Comparison of ENCODE assay signal across 21 cellular contexts in genomic region chrX:39212456-39212855, GRCh38.
DNase-seq lines count a peak whose midpoint lies in the region; ATAC-seq, FAIRE-seq and TF ChIP-seq lines count a peak whose summit lies in the region.
"Had no signal": no experiment of that assay in that cellular context is flagged by ENCODE, and none has a peak within 500 bp of the region (broad histone marks: within the 10 kb centered on the region; RNA-seq: fewer than 3 reads in every experiment).

No MANE protein-coding gene starts in this region.

- TF ChIP-seq RAD21 in HepG2 (CRISPR knock-in tag; IDR thresholded peaks at IDR 0.05) = no peak

- no peaks in the 10 kb centered on the region for H3K9me3 Mint-ChIP-seq in activated CD4-positive, alpha-beta memory T cell treated with anti-CD3 and anti-CD28 coated beads for 36 hours
- peaks cover 3% of the 10 kb centered on the region for H3K9me3 Mint-ChIP-seq in activated CD4-positive, alpha-beta memory T cell treated with anti-CD3 and anti-CD28 coated beads, Interleukin-2, amount 10 ng/mL, durations not matched to agents 7 days and 5 days
- peaks cover 2% of the 10 kb centered on the region for H3K9me3 Mint-ChIP-seq in neural progenitor cell
- H3K9me3 Mint-ChIP-seq: CD4-positive, alpha-beta T cell; natural killer cell had no signal

- no peak overlapping the region for H3K27ac ChIP-seq in HepG2 (ENCODE audit: extremely low read length, insufficient read depth, low read length)
- no peak overlapping the region for H3K27ac ChIP-seq in neural progenitor cell

- H3K27me3 ChIP-seq in HepG2 (ENCODE audit: control insufficient read depth in 1 of 2, insufficient read depth in 2 of 2, low read length in 2 of 2) = no peaks in the 10 kb centered on the region
- H3K27me3 ChIP-seq in neural progenitor cell = no peaks in the 10 kb centered on the region

- 0% methylated on average over 1 of the region's 2 CpGs for WGBS in HepG2 (ENCODE audit: low lambda C conversion rate)

- H3K9ac ChIP-seq in HepG2 (ENCODE audit: insufficient read depth, low read depth, low read length) = no peak overlapping the region
- no peak overlapping the region for H3K9ac ChIP-seq in neural progenitor cell

- intact Hi-C loops in activated CD4-positive, alpha-beta memory T cell treated with anti-CD3 and anti-CD28 coated beads for 36 hours (cut with micrococcal nuclease) = no loop called here
- intact Hi-C loops in HepG2 (cut with micrococcal nuclease; ENCODE audit: unreplicated experiment) = no loop called here

- no peak for ATAC-seq in HepG2
- no peak for ATAC-seq in GM18505 (IDR thresholded peaks at IDR 0.05; ENCODE audit: unreplicated experiment)
- ATAC-seq: natural killer cell had no signal

- no peaks in the 10 kb centered on the region for H3K79me2 ChIP-seq in HepG2 (ENCODE audit: insufficient read depth, low read length)
- no peaks in the 10 kb centered on the region for H3K79me2 ChIP-seq in neural progenitor cell (ENCODE audit: low read depth)

- POLR2A ChIA-PET in activated CD4-positive, alpha-beta memory T cell treated with anti-CD3 and anti-CD28 coated beads for 36 hours (lab: Charles Lee) = no interaction called here
- POLR2A ChIA-PET in activated CD4-positive, alpha-beta memory T cell treated with anti-CD3 and anti-CD28 coated beads, Interleukin-2, amount 10 ng/mL, durations not matched to agents 7 days and 5 days (lab: Charles Lee) = no interaction called here
- POLR2A ChIA-PET in HepG2 (lab: Yijun Ruan, JAX) = no interaction called here

- in situ Hi-C loops in HepG2 (cut with HindIII; ENCODE audit: extremely low pct_ligation_motif_present, low pct_unique_long_range_greater_than_20kb) = no loop called here

- peaks cover 12% of the 10 kb centered on the region for H3K4me1 Mint-ChIP-seq in activated CD4-positive, alpha-beta memory T cell treated with anti-CD3 and anti-CD28 coated beads for 36 hours (ENCODE audit: low read depth)
- H3K4me1 Mint-ChIP-seq in activated CD4-positive, alpha-beta memory T cell treated with anti-CD3 and anti-CD28 coated beads, Interleukin-2, amount 10 ng/mL, durations not matched to agents 7 days and 5 days = peaks cover 3% of the 10 kb centered on the region
- no peaks in the 10 kb centered on the region for H3K4me1 Mint-ChIP-seq in neural progenitor cell
- H3K4me1 Mint-ChIP-seq: memory B cell, natural killer cell had no signal

- H3K9me3 ChIP-seq in HepG2 (ENCODE audit: low read length) = no peaks in the 10 kb centered on the region
- H3K9me3 ChIP-seq in neural progenitor cell (ENCODE audit: low read depth) = no peaks in the 10 kb centered on the region
- H3K9me3 ChIP-seq: HAP-1 had no signal

- H3F3A ChIP-seq in neural progenitor cell (ENCODE audit: low read depth) = no peaks in the 10 kb centered on the region

- no peak overlapping the region for H3K4me3 Mint-ChIP-seq in activated CD4-positive, alpha-beta memory T cell treated with anti-CD3 and anti-CD28 coated beads for 36 hours
- H3K4me3 Mint-ChIP-seq in activated CD4-positive, alpha-beta memory T cell treated with anti-CD3 and anti-CD28 coated beads, Interleukin-2, amount 10 ng/mL, durations not matched to agents 7 days and 5 days = no peak overlapping the region
- H3K4me3 Mint-ChIP-seq in neural progenitor cell = no peak overlapping the region
- H3K4me3 Mint-ChIP-seq: activated T-helper 1 cell treated with anti-CD3 and anti-CD28 coated beads, Interleukin-12 subunit alpha, Interleukin-12 subunit beta, Interleukin-2, Interleukin-4 antibody, amounts not matched to agents 30 ng/mL and 10 ng/mL and 1 ng/mL, durations not matched to agents 14 hours and 24 hours and 36 hours; CD4-positive, alpha-beta T cell; endodermal cell; memory B cell; natural killer cell had no signal

- no peak overlapping the region for H3K4me3 ChIP-seq in HepG2 (replicated peaks in 1 of 3; ENCODE audit: insufficient read depth in 1 of 3, low read depth in 2 of 3, low read length in 3 of 3)
- no peak overlapping the region for H3K4me3 ChIP-seq in neural progenitor cell
- H3K4me3 ChIP-seq: HAP-1 had no signal

- DNase-seq in activated CD4-positive, alpha-beta memory T cell treated with anti-CD3 and anti-CD28 coated beads for 36 hours = peak; percentile 62
- no peak for DNase-seq in activated CD4-positive, alpha-beta memory T cell treated with anti-CD3 and anti-CD28 coated beads, Interleukin-2, amount 10 ng/mL, durations not matched to agents 7 days and 5 days
- DNase-seq in NCI-H2171 treated with DMSO at 0.1 percent for 48 hours (lab: John Stamatoyannopoulos, UW) = peak; percentile 37
- DNase-seq in activated naive CD4-positive, alpha-beta T cell treated with anti-CD3 and anti-CD28 coated beads, Interleukin-2, amount 50 U/mL, for 16 hours = peak; percentile 42
- peak; percentile 53 for DNase-seq in stimulated activated CD4-positive, alpha-beta T cell treated with anti-CD3 and anti-CD28 coated beads, Interleukin-4, amount 100 ng/mL, for 24 hours
- no peak for DNase-seq in HepG2 (ENCODE audit: low spot score)
- no peak for DNase-seq in neural progenitor cell (ENCODE audit: low spot score)
- DNase-seq: aorta, EL, endodermal cell, KG1, natural killer cell, NCI-H1092 treated with DMSO at 0.1 percent for 48 hours, Right ventricle myocardium superior, small intestine had no signal

- no peak for TF ChIP-seq POLR2A in HepG2 (IDR thresholded peaks at IDR 0.05; ENCODE audit: insufficient read depth in 1 of 2, low read depth in 2 of 2, low read length in 2 of 2)
- TF ChIP-seq POLR2A in GM18505 (IDR thresholded peaks at IDR 0.05; ENCODE audit: borderline replicate concordance, extremely low read depth, insufficient read depth, insufficient read length) = no peak

- TF ChIP-seq EP300 in HepG2 (IDR thresholded peaks at IDR 0.05; ENCODE audit: low read depth in 2 of 2, low read length in 2 of 2) (no peak), HepG2 (CRISPR knock-in tag; IDR thresholded peaks at IDR 0.05; ENCODE audit: borderline replicate concordance) (no peak)

- no peaks in the 10 kb centered on the region for H3K4me1 ChIP-seq in HepG2 (ENCODE audit: insufficient read depth, low read length)
- peaks cover 9% of the 10 kb centered on the region for H3K4me1 ChIP-seq in neural progenitor cell
- H3K4me1 ChIP-seq: HAP-1 had no signal

- H3K36me3 ChIP-seq in HepG2 (replicated peaks in 1 of 2; ENCODE audit: control insufficient read depth in 1 of 2, insufficient read depth in 2 of 2, low read length in 2 of 2) (no peaks in the 10 kb centered on the region), neural progenitor cell (no peaks in the 10 kb centered on the region)
- H3K36me3 ChIP-seq: HAP-1 had no signal

- CTCF ChIA-PET in activated CD4-positive, alpha-beta memory T cell treated with anti-CD3 and anti-CD28 coated beads for 36 hours (lab: Charles Lee) = interaction anchor here (1.5 kb wide), 1 partner anchor 11 kb away, joined by 3 read pairs; no protein-coding TSS in a partner anchor
- CTCF ChIA-PET in activated CD4-positive, alpha-beta memory T cell treated with anti-CD3 and anti-CD28 coated beads, Interleukin-2, amount 10 ng/mL, durations not matched to agents 7 days and 5 days (lab: Charles Lee) = no interaction called here
- CTCF ChIA-PET in HepG2 (lab: Yijun Ruan, JAX; ENCODE audit: low intra/inter-chr PET ratio, low total read pairs) = no interaction called here

- H3K27ac Mint-ChIP-seq in activated CD4-positive, alpha-beta memory T cell treated with anti-CD3 and anti-CD28 coated beads for 36 hours = no peak overlapping the region
- H3K27ac Mint-ChIP-seq in activated CD4-positive, alpha-beta memory T cell treated with anti-CD3 and anti-CD28 coated beads, Interleukin-2, amount 10 ng/mL, durations not matched to agents 7 days and 5 days = no peak overlapping the region
- H3K27ac Mint-ChIP-seq in neural progenitor cell = no peak overlapping the region
- H3K27ac Mint-ChIP-seq: activated T-helper 1 cell treated with anti-CD3 and anti-CD28 coated beads, Interleukin-12 subunit alpha, Interleukin-12 subunit beta, Interleukin-2, Interleukin-4 antibody, amounts not matched to agents 30 ng/mL and 10 ng/mL and 1 ng/mL, durations not matched to agents 14 hours and 24 hours and 36 hours; CD4-positive, alpha-beta T cell; endodermal cell; memory B cell; natural killer cell had no signal

- H4K20me1 ChIP-seq in HepG2 (ENCODE audit: insufficient read depth, low read length) (no peaks in the 10 kb centered on the region), neural progenitor cell (ENCODE audit: low read depth) (no peaks in the 10 kb centered on the region)

- H3K4me2 ChIP-seq in HepG2 (ENCODE audit: low read depth, low read length) (no peak overlapping the region), neural progenitor cell (no peak overlapping the region)

- no peak overlapping the region for H2AFZ ChIP-seq in HepG2 (ENCODE audit: low read length)
- no peak overlapping the region for H2AFZ ChIP-seq in neural progenitor cell (replicated peaks)

- no peaks in the 10 kb centered on the region for H3K27me3 Mint-ChIP-seq in activated CD4-positive, alpha-beta memory T cell treated with anti-CD3 and anti-CD28 coated beads for 36 hours
- no peaks in the 10 kb centered on the region for H3K27me3 Mint-ChIP-seq in activated CD4-positive, alpha-beta memory T cell treated with anti-CD3 and anti-CD28 coated beads, Interleukin-2, amount 10 ng/mL, durations not matched to agents 7 days and 5 days
- peaks cover 5% of the 10 kb centered on the region for H3K27me3 Mint-ChIP-seq in neural progenitor cell (ENCODE audit: insufficient read depth, low read depth)
- H3K27me3 Mint-ChIP-seq: CD4-positive, alpha-beta T cell had no signal

- FAIRE-seq in HepG2 (lab: Jason Lieb, UNC) = no peak
- FAIRE-seq: islet of Langerhans, small intestine had no signal

- BruUV-seq in HepG2 (replicated peaks; lab: Mats Ljungman, UMichigan) = no TSS peak

- no peaks in the 10 kb centered on the region for H3K36me3 Mint-ChIP-seq in activated CD4-positive, alpha-beta memory T cell treated with anti-CD3 and anti-CD28 coated beads for 36 hours
- no peaks in the 10 kb centered on the region for H3K36me3 Mint-ChIP-seq in activated CD4-positive, alpha-beta memory T cell treated with anti-CD3 and anti-CD28 coated beads, Interleukin-2, amount 10 ng/mL, durations not matched to agents 7 days and 5 days (ENCODE audit: low read depth)
- H3K36me3 Mint-ChIP-seq in neural progenitor cell = no peaks in the 10 kb centered on the region
- H3K36me3 Mint-ChIP-seq: natural killer cell had no signal

- TF ChIP-seq CTCF in HepG2 (CRISPR knock-in tag; IDR thresholded peaks at IDR 0.05) (no peak), neural progenitor cell (IDR thresholded peaks at IDR 0.05) (no peak)

Comparison
In these comparisons a context has a peak if more than half of its experiments do, and no peak if none do; other contexts are left out.
1. DNase-seq: peak in activated CD4-positive, alpha-beta memory T cell treated with anti-CD3 and anti-CD28 coated beads for 36 hours (single experiment), NCI-H2171 treated with DMSO at 0.1 percent for 48 hours (single experiment), activated naive CD4-positive, alpha-beta T cell treated with anti-CD3 and anti-CD28 coated beads, Interleukin-2, amount 50 U/mL, for 16 hours (single experiment) and stimulated activated CD4-positive, alpha-beta T cell treated with anti-CD3 and anti-CD28 coated beads, Interleukin-4, amount 100 ng/mL, for 24 hours (single experiment); none in activated CD4-positive, alpha-beta memory T cell treated with anti-CD3 and anti-CD28 coated beads, Interleukin-2, amount 10 ng/mL, durations not matched to agents 7 days and 5 days (single experiment), HepG2 (single experiment) and neural progenitor cell (single experiment).